Comparison of ENCODE assay signal across 1 cellular context in the genomic region with DNA sequence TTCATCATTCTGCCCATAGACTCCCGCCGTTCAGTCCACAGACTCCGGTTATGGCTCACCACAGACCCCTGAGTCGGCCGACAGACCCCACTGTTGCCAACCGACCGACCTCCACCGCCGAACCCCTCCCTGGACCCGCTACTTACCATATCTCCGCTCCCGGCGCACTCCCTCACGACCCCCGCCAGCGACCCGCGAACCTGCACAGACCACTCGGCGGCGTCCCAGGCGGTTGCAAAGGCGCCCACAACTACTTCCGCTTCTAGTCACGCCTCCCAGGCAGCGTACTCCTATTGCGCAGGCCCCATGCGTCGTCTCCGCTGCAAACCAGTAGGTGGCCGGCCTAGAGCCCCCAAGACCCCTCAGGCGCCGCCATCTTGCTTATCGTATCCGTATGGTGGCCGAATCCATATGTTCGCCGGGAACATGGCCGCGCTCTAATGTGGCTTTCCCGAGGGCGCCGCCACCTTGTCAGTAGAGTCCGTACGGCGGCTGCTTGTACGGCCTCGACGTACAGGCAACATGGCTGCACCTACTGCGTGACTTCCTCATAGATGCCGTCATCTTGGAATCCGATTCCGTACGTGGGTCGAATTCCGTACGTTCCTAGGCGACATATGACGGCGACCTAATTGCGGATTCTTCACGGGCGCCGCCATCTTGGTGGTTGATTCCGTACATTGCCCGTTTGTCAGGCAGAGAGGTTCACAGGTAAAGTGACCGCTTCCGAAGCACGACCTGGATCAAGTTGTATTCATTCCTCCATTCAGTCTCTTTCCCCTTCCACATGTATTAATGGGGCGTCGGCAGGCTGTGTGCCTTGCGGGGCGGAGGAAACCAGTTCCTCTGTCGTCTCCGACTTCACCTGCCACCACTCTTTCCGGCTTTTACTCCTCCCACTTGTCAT.
TF ChIP-seq lines count a peak whose summit lies in the region.

A gene (minus strand): TSS at position 252 of the 907 bp plus-strand sequence. CDS start 103 bp downstream, at position 149.

TF ChIP-seq in SK-N-SH, 30 proteins besides CTCF, POLR2A, EP300 and RAD21 (continued from another document):
- TF ChIP-seq, protein P1, sequence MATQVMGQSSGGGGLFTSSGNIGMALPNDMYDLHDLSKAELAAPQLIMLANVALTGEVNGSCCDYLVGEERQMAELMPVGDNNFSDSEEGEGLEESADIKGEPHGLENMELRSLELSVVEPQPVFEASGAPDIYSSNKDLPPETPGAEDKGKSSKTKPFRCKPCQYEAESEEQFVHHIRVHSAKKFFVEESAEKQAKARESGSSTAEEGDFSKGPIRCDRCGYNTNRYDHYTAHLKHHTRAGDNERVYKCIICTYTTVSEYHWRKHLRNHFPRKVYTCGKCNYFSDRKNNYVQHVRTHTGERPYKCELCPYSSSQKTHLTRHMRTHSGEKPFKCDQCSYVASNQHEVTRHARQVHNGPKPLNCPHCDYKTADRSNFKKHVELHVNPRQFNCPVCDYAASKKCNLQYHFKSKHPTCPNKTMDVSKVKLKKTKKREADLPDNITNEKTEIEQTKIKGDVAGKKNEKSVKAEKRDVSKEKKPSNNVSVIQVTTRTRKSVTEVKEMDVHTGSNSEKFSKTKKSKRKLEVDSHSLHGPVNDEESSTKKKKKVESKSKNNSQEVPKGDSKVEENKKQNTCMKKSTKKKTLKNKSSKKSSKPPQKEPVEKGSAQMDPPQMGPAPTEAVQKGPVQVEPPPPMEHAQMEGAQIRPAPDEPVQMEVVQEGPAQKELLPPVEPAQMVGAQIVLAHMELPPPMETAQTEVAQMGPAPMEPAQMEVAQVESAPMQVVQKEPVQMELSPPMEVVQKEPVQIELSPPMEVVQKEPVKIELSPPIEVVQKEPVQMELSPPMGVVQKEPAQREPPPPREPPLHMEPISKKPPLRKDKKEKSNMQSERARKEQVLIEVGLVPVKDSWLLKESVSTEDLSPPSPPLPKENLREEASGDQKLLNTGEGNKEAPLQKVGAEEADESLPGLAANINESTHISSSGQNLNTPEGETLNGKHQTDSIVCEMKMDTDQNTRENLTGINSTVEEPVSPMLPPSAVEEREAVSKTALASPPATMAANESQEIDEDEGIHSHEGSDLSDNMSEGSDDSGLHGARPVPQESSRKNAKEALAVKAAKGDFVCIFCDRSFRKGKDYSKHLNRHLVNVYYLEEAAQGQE (IDR thresholded peaks at IDR 0.05; ENCODE audit: low read depth, low read length): no peak
- TF ChIP-seq SMC3 (IDR thresholded peaks at IDR 0.05; ENCODE audit: low read depth, low read length): peak; percentile 22; the same call in 1 of the 2 replicates
- no peak; the same call in 1 of the 2 replicates for TF ChIP-seq TAF1 (IDR thresholded peaks at IDR 0.05; ENCODE audit: borderline replicate concordance, low read depth, low read length)
- no peak for TF ChIP-seq FOXM1 (IDR thresholded peaks at IDR 0.05; ENCODE audit: low read depth)
- TF ChIP-seq, protein P2, sequence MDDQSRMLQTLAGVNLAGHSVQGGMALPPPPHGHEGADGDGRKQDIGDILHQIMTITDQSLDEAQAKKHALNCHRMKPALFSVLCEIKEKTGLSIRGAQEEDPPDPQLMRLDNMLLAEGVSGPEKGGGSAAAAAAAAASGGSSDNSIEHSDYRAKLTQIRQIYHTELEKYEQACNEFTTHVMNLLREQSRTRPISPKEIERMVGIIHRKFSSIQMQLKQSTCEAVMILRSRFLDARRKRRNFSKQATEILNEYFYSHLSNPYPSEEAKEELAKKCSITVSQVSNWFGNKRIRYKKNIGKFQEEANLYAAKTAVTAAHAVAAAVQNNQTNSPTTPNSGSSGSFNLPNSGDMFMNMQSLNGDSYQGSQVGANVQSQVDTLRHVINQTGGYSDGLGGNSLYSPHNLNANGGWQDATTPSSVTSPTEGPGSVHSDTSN (IDR thresholded peaks at IDR 0.05): no peak
- TF ChIP-seq SIN3A (IDR thresholded peaks at IDR 0.05; ENCODE audit: borderline replicate concordance, low read depth, low read length): 0 out of 2 replicates have a peak, but pooled peaks have one; percentile 38
- TF ChIP-seq TEAD4 (IDR thresholded peaks at IDR 0.05; ENCODE audit: borderline replicate concordance, insufficient read depth): no peak
- TF ChIP-seq FOSL2 (IDR thresholded peaks at IDR 0.05; ENCODE audit: borderline replicate concordance, low read depth): no peak
- TF ChIP-seq, protein P3, sequence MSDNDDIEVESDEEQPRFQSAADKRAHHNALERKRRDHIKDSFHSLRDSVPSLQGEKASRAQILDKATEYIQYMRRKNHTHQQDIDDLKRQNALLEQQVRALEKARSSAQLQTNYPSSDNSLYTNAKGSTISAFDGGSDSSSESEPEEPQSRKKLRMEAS (IDR thresholded peaks at IDR 0.05; ENCODE audit: low read depth): peak; percentile 38
- peak; percentile 79 for TF ChIP-seq ELF1 (IDR thresholded peaks at IDR 0.05)
- TF ChIP-seq CHD2 (IDR thresholded peaks at IDR 0.05; ENCODE audit: low read length, partially characterized antibody): peak; percentile 88
